Comparison of ENCODE assay signal across 24 cellular contexts in the genomic region with DNA sequence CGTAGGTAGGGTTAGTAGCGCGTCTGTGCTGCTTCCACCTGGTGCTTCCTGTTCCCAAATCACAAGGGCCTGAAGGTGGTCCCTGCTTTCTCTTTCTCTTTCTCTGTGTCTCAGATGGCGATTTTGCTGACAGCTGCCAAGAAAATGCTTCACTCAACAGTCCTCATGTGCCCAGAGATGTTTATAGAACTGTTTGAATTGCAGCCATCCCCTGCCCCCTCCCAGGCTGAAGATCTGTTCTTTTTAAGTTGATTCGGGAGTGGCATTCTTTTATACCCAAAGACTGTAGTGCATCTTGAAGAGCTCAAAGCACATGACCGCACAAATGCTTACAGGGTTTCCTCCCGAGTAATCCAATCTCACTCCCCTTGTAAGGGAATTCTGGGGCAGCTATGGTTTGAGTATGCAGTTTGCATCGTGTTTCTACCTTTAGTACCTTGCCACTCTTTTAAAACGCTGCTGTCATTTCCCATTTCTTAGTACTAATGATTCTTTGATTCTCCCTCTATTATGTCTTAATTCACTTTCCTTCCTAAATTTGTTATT.
DNase-seq lines count a peak whose midpoint lies in the region; ATAC-seq and TF ChIP-seq lines count a peak whose summit lies in the region.
"Had no signal": no experiment of that assay in that cellular context is flagged by ENCODE, and none has a peak within 500 bp of the region (broad histone marks: within the 10 kb centered on the region; RNA-seq: fewer than 3 reads in every experiment).

No MANE protein-coding gene starts in this region.

- H3K27ac ChIP-seq in A673 (ENCODE audit: low read depth, low read length, poor library complexity, severe bottlenecking), result no peak overlapping the region
- H3K27ac ChIP-seq in mesenchymal stem cell (ENCODE audit: low read length, poor library complexity, severe bottlenecking), result no peak overlapping the region
- H3K27ac ChIP-seq in right cardiac atrium (ENCODE audit: low read length), result no peak overlapping the region
- H3K27ac ChIP-seq: KMS-11, prostate gland, suprapubic skin had no signal

- TSS peak; percentile 63 for BruUV-seq in A673 (replicated peaks; lab: Mats Ljungman, UMichigan)
- BruUV-seq in Caco-2 (replicated peaks; lab: Mats Ljungman, UMichigan), result TSS peak; percentile 58

- peak overlapping the region; percentile 41 for H2BK15ac ChIP-seq in mesenchymal stem cell (ENCODE audit: low read depth, poor library complexity, severe bottlenecking)

- H2BK12ac ChIP-seq in mesenchymal stem cell (ENCODE audit: low read length in 2 of 2), result no peak overlapping the region

- no peak overlapping the region for H2AFZ ChIP-seq in mesenchymal stem cell (ENCODE audit: low read depth, low read length)

- H3K27me3 ChIP-seq in A673 (replicated peaks; ENCODE audit: insufficient read depth, low read depth, low read length, poor library complexity), result no peaks in the 10 kb centered on the region
- H3K27me3 ChIP-seq in Caco-2 (replicated peaks; ENCODE audit: control insufficient read depth, insufficient read depth, low read length), result no peaks in the 10 kb centered on the region
- no peaks in the 10 kb centered on the region for H3K27me3 ChIP-seq in mesenchymal stem cell (ENCODE audit: control insufficient read depth in 1 of 2, insufficient read depth in 1 of 2, low read length in 2 of 2)
- no peaks in the 10 kb centered on the region for H3K27me3 ChIP-seq in right cardiac atrium (ENCODE audit: control insufficient read depth, insufficient read depth)
- H3K27me3 ChIP-seq: suprapubic skin had no signal

- no peak overlapping the region for H3K4ac ChIP-seq in mesenchymal stem cell (ENCODE audit: low read depth in 1 of 2, low read length in 2 of 2)

- H3K36me3 ChIP-seq in A673 (ENCODE audit: insufficient read depth, low read length, poor library complexity, severe bottlenecking), result peaks cover 36% of the 10 kb centered on the region
- peaks cover 2% of the 10 kb centered on the region for H3K36me3 ChIP-seq in Caco-2 (ENCODE audit: control insufficient read depth, insufficient read depth, low read length)
- H3K36me3 ChIP-seq in mesenchymal stem cell (ENCODE audit: control insufficient read depth in 1 of 2, insufficient read depth in 2 of 2, low read depth in 1 of 2, low read length in 2 of 2), result peaks cover 76 to 79% of the 10 kb centered on the region in 2 experiments

- H3K9me3 ChIP-seq in A673 (ENCODE audit: low read depth, low read length, poor library complexity, severe bottlenecking), result no peaks in the 10 kb centered on the region
- H3K9me3 ChIP-seq in Caco-2, result no peaks in the 10 kb centered on the region
- H3K9me3 ChIP-seq in mesenchymal stem cell (ENCODE audit: control insufficient read depth, low read length), result no peaks in the 10 kb centered on the region
- no peaks in the 10 kb centered on the region for H3K9me3 ChIP-seq in right cardiac atrium (ENCODE audit: control insufficient read depth, low read length)
- H3K9me3 ChIP-seq: prostate gland, suprapubic skin had no signal

- no peak overlapping the region for H2BK5ac ChIP-seq in mesenchymal stem cell (ENCODE audit: low read depth, low read length, poor library complexity, severe bottlenecking)

- H3K23ac ChIP-seq in mesenchymal stem cell (ENCODE audit: low read length in 2 of 2), result no peak overlapping the region

- POLR2A ChIA-PET in A673 (lab: Charles Lee; ENCODE audit: low non-redundant PET) (no interaction called here), Caco-2 (lab: Charles Lee) (interaction anchor here (0.6 kb wide), 1 partner anchor 52 kb away, joined by 3 read pairs; no protein-coding TSS in a partner anchor), T-cell (lab: Charles Lee) (no interaction called here)

- TF ChIP-seq CTCF in A673 (conservative IDR thresholded peaks at IDR 0.05; ENCODE audit: low read depth, low read length) (no peak), Caco-2 (IDR thresholded peaks at IDR 0.05; ENCODE audit: insufficient read depth in 1 of 2, low read depth in 1 of 2, low read length in 1 of 2, severe bottlenecking in 1 of 2, unreplicated experiment in 1 of 2) (no peak)

- ATAC-seq in T-cell (replicated peaks in 1 of 4), result no peak
- ATAC-seq in right cardiac atrium, result no peak
- ATAC-seq in GM21825 (IDR thresholded peaks at IDR 0.05; ENCODE audit: unreplicated experiment), result no peak
- ATAC-seq: activated naive CD4-positive, alpha-beta T cell treated with anti-CD3 and anti-CD28 coated beads, Interleukin-2, amount 50 U/mL, for 72 hours; left lobe of liver; SK-N-SH treated with all-trans-retinoic acid at 6 μM for 48 hours; stimulated activated memory B cell treated with anti-CD40 and anti-IgM and Interleukin-4, amounts not matched to agents 10 μg/mL and 1 μg/mL and 100 μg/mL, for 72 hours had no signal

- intact Hi-C loops in A673 (cut with micrococcal nuclease; ENCODE audit: unreplicated experiment) (no loop called here), Caco-2 (cut with micrococcal nuclease; ENCODE audit: unreplicated experiment) (no loop called here), right cardiac atrium (cut with DNase I) (loop anchor here in 3 of 4 donors (10.0 kb wide), 3 partner anchors 72 to 122 kb away; partner anchors contain the start of gene SEC14L1 (in 1 of the 3))

- 92% methylated on average over 7 of the region's 9 CpGs for WGBS in mesenchymal stem cell
- WGBS in right cardiac atrium, result 65% methylated on average over 9 of the region's 9 CpGs

- H3K27me3 Mint-ChIP-seq in Caco-2 (ENCODE audit: insufficient read depth, unreplicated experiment) (no peaks in the 10 kb centered on the region), T-cell (no peaks in the 10 kb centered on the region)
- H3K27me3 Mint-ChIP-seq: CD4-positive, alpha-beta T cell; stimulated activated memory B cell treated with anti-CD40 and anti-IgM and Interleukin-4, amounts not matched to agents 10 μg/mL and 1 μg/mL and 100 μg/mL, for 72 hours had no signal

- peaks cover 64% of the 10 kb centered on the region for H3K36me3 Mint-ChIP-seq in Caco-2 (ENCODE audit: insufficient read depth, unreplicated experiment)
- H3K36me3 Mint-ChIP-seq in T-cell, result peaks cover 43% of the 10 kb centered on the region

- H4K91ac ChIP-seq in mesenchymal stem cell (ENCODE audit: low read length), result no peak overlapping the region

- H3K4me3 ChIP-seq in A673 (ENCODE audit: low read depth, low read length, poor library complexity, severe bottlenecking) (no peak overlapping the region), Caco-2 (ENCODE audit: low read depth, low read length) (no peak overlapping the region), mesenchymal stem cell (ENCODE audit: insufficient read depth in 1 of 2, low read depth in 1 of 2, low read length in 2 of 2) (no peak overlapping the region), right cardiac atrium (ENCODE audit: low read length) (no peak overlapping the region)
- H3K4me3 ChIP-seq: prostate gland, suprapubic skin had no signal

- no peak overlapping the region for H2AK5ac ChIP-seq in mesenchymal stem cell (ENCODE audit: low read length, severe bottlenecking)

- H3K4me2 ChIP-seq in mesenchymal stem cell (ENCODE audit: low read length, poor library complexity, severe bottlenecking), result no peak overlapping the region
- H3K4me2 ChIP-seq: KMS-11 had no signal

- no peak overlapping the region for H3K9ac ChIP-seq in mesenchymal stem cell (ENCODE audit: low read length)
- H3K9ac ChIP-seq: KMS-11 had no signal

- no peak overlapping the region for H3K14ac ChIP-seq in mesenchymal stem cell (ENCODE audit: low read length in 2 of 2)

- H3K79me1 ChIP-seq in mesenchymal stem cell (replicated peaks; ENCODE audit: low read length, poor library complexity, severe bottlenecking), result peaks cover 37% of the 10 kb centered on the region

- no peak overlapping the region for H4K8ac ChIP-seq in mesenchymal stem cell (ENCODE audit: low read length)

- H3K4me1 Mint-ChIP-seq in Caco-2 (ENCODE audit: low read depth, unreplicated experiment) (no peaks in the 10 kb centered on the region), T-cell (peaks cover 0 to 4% (median 2%) of the 10 kb centered on the region in 3 donors)

- H3K18ac ChIP-seq in mesenchymal stem cell (ENCODE audit: low read depth in 1 of 2, low read length in 2 of 2), result no peak overlapping the region

- no peak overlapping the region for H2BK120ac ChIP-seq in mesenchymal stem cell (ENCODE audit: low read depth, low read length)

- H3K27ac Mint-ChIP-seq in Caco-2 (ENCODE audit: unreplicated experiment), result no peak overlapping the region
- peak overlapping the region; percentile 3 to 19 for H3K27ac Mint-ChIP-seq in T-cell
- H3K27ac Mint-ChIP-seq: CD4-positive, alpha-beta T cell; HFFc6; stimulated activated memory B cell treated with anti-CD40 and anti-IgM and Interleukin-4, amounts not matched to agents 10 μg/mL and 1 μg/mL and 100 μg/mL, for 72 hours had no signal

- CTCF ChIA-PET in A673 (lab: Charles Lee) (no interaction called here), Caco-2 (lab: Charles Lee) (no interaction called here), T-cell (lab: Charles Lee) (interaction anchor here (0.5 to 0.7 kb wide), 2 partner anchors 20 to 98 kb away, joined by 3 to 13 read pairs; no protein-coding TSS in a partner anchor)

- H3K4me1 ChIP-seq in A673 (ENCODE audit: insufficient read depth, low read length, poor library complexity, severe bottlenecking) (peaks cover under 1% of the 10 kb centered on the region), Caco-2 (no peaks in the 10 kb centered on the region), mesenchymal stem cell (ENCODE audit: control insufficient read depth, insufficient read depth, low read depth, low read length) (peaks cover 7% of the 10 kb centered on the region), right cardiac atrium (ENCODE audit: control insufficient read depth, insufficient read depth, low read length) (no peaks in the 10 kb centered on the region)
- H3K4me1 ChIP-seq: prostate gland, suprapubic skin had no signal

- H3K9me3 Mint-ChIP-seq in Caco-2 (ENCODE audit: unreplicated experiment) (no peaks in the 10 kb centered on the region), T-cell (no peaks in the 10 kb centered on the region)
- H3K9me3 Mint-ChIP-seq: activated naive CD4-positive, alpha-beta T cell treated with anti-CD3 and anti-CD28 coated beads, Interleukin-2, amount 50 U/mL, for 72 hours; CD4-positive, alpha-beta T cell; HFFc6; neural crest cell; stimulated activated memory B cell treated with anti-CD40 and anti-IgM and Interleukin-4, amounts not matched to agents 10 μg/mL and 1 μg/mL and 100 μg/mL, for 72 hours had no signal

- DNase-seq in A673 (ENCODE audit: low spot score), result no peak
- no peak for DNase-seq in Caco-2
- DNase-seq in T-cell, result no peak
- no peak for DNase-seq in mesenchymal stem cell
- DNase-seq in NCI-H748 treated with DMSO at 0.1 percent for 48 hours (lab: John Stamatoyannopoulos, UW), result no peak
- no peak for DNase-seq in right cardiac atrium
- DNase-seq: activated CD4-positive, CD25-positive, alpha-beta regulatory T cell treated with anti-CD3 and anti-CD28 coated beads, Interleukin-2, amount 50 U/mL, for 72 hours; CD4-positive, alpha-beta T cell; foreskin melanocyte; GF-D8; HFFc6; NCI-H2081; NCI-H526; small intestine; stimulated activated CD4-positive, alpha-beta T cell treated with anti-CD3 and anti-CD28 coated beads, Interleukin-2, amount 100 ng/mL, for 24 hours had no signal

- no peak overlapping the region for H3K4me3 Mint-ChIP-seq in Caco-2 (ENCODE audit: unreplicated experiment)
- no peak overlapping the region for H3K4me3 Mint-ChIP-seq in T-cell
- H3K4me3 Mint-ChIP-seq: CD4-positive, alpha-beta T cell; HFFc6; neural crest cell; stimulated activated memory B cell treated with anti-CD40 and anti-IgM and Interleukin-4, amounts not matched to agents 10 μg/mL and 1 μg/mL and 100 μg/mL, for 72 hours had no signal

Comparison
In these comparisons a context has a peak if more than half of its experiments do, and no peak if none do; other contexts are left out.
1. CTCF ChIA-PET loops: an anchor here in T-cell (0.5 to 0.7 kb wide); none called in A673 and Caco-2.
2. intact Hi-C loops: an anchor here in right cardiac atrium (10.0 kb wide); none called in A673 and Caco-2.